In genomic region chr13:45349438-45349837, GRCh38 we compare ENCODE assay signal across 17 cellular contexts. TPM values are rescaled to one million over a fixed set of nuclear protein-coding genes. Genes with fewer than 3 reads are reported as not detected.
DNase-seq lines count a peak whose midpoint lies in the region; ATAC-seq and TF ChIP-seq lines count a peak whose summit lies in the region.
"Had no signal": no experiment of that assay in that cellular context is flagged by ENCODE, and none has a peak within 500 bp of the region (broad histone marks: within the 10 kb centered on the region; RNA-seq: fewer than 3 reads in every experiment).

No MANE protein-coding gene starts in this region.

- H3K27ac Mint-ChIP-seq in osteocyte (ENCODE audit: unreplicated experiment): peak overlapping the region; percentile 60
- no peak overlapping the region for H3K27ac Mint-ChIP-seq in effector memory CD8-positive, alpha-beta T cell

- peaks cover 32% of the 10 kb centered on the region for H3K36me3 Mint-ChIP-seq in osteocyte (ENCODE audit: unreplicated experiment)
- peaks cover 82% of the 10 kb centered on the region for H3K36me3 Mint-ChIP-seq in effector memory CD8-positive, alpha-beta T cell (ENCODE audit: insufficient read depth)

- peaks cover 8% of the 10 kb centered on the region for H3K4me1 Mint-ChIP-seq in osteocyte (ENCODE audit: unreplicated experiment)
- peaks cover 2 to 15% of the 10 kb centered on the region in 2 donors for H3K4me1 Mint-ChIP-seq in effector memory CD8-positive, alpha-beta T cell (ENCODE audit: low read depth in 2 of 2)

- TF ChIP-seq CTCF in osteocyte (IDR thresholded peaks at IDR 0.05): no peak

- DNase-seq in EH (ENCODE audit: low read depth) (peak; percentile 71), MV-4-11 (lab: John Stamatoyannopoulos, UW) (peak; percentile 44), osteocyte (ENCODE audit: extremely low spot score, unreplicated experiment) (no peak), NAMALWA (ENCODE audit: low spot score) (no peak)
- DNase-seq in effector memory CD8-positive, alpha-beta T cell: no peak
- DNase-seq: activated CD8-positive, alpha-beta memory T cell treated with anti-CD3 and anti-CD28 coated beads for 24 hours; activated effector memory CD4-positive, alpha-beta T cell treated with anti-CD3 and anti-CD28 coated beads, Interleukin-2, amount 50 U/mL, for 16 hours; dermis blood vessel endothelial cell; naive thymus-derived CD8-positive, alpha-beta T cell; NCI-H2081; NCI-H526 treated with DMSO at 0.1 percent for 48 hours; SW 1271; testis; WERI-Rb-1 had no signal

- H3K9me3 Mint-ChIP-seq in osteocyte (ENCODE audit: unreplicated experiment): no peaks in the 10 kb centered on the region
- H3K9me3 Mint-ChIP-seq in effector memory CD8-positive, alpha-beta T cell: no peaks in the 10 kb centered on the region
- H3K9me3 Mint-ChIP-seq: CD14-positive monocyte; naive thymus-derived CD8-positive, alpha-beta T cell had no signal

- ATAC-seq in esophagus mucosa (peak; percentile 6), HG02981 (IDR thresholded peaks at IDR 0.05; ENCODE audit: unreplicated experiment) (no peak)
- no peak for ATAC-seq in effector memory CD8-positive, alpha-beta T cell (replicated peaks)
- ATAC-seq: naive thymus-derived CD8-positive, alpha-beta T cell had no signal

- no peaks in the 10 kb centered on the region for H3K27me3 Mint-ChIP-seq in osteocyte (ENCODE audit: unreplicated experiment)
- no peaks in the 10 kb centered on the region for H3K27me3 Mint-ChIP-seq in effector memory CD8-positive, alpha-beta T cell
- H3K27me3 Mint-ChIP-seq: naive thymus-derived CD8-positive, alpha-beta T cell had no signal

- H3K4me3 Mint-ChIP-seq in osteocyte (ENCODE audit: unreplicated experiment): no peak overlapping the region
- H3K4me3 Mint-ChIP-seq in effector memory CD8-positive, alpha-beta T cell: no peak overlapping the region
- H3K4me3 Mint-ChIP-seq: CD14-positive monocyte; naive thymus-derived CD8-positive, alpha-beta T cell had no signal

RNA-seq across cellular contexts. Expression of gene TPT1, which starts 8.5 kb away (rescaled TPM):
- total RNA-seq in esophagus mucosa (4,303 TPM), osteocyte (3,315 and 3,393 TPM in 2 replicates)

Comparison
In these comparisons a context has a peak if more than half of its experiments do, and no peak if none do; other contexts are left out.
1. DNase-seq: peak in EH (single experiment) and MV-4-11 (single experiment); none in osteocyte (single experiment), NAMALWA (single experiment) and effector memory CD8-positive, alpha-beta T cell (0 of 3).